ENCODE assay signal across 8 cellular contexts in the genomic region with DNA sequence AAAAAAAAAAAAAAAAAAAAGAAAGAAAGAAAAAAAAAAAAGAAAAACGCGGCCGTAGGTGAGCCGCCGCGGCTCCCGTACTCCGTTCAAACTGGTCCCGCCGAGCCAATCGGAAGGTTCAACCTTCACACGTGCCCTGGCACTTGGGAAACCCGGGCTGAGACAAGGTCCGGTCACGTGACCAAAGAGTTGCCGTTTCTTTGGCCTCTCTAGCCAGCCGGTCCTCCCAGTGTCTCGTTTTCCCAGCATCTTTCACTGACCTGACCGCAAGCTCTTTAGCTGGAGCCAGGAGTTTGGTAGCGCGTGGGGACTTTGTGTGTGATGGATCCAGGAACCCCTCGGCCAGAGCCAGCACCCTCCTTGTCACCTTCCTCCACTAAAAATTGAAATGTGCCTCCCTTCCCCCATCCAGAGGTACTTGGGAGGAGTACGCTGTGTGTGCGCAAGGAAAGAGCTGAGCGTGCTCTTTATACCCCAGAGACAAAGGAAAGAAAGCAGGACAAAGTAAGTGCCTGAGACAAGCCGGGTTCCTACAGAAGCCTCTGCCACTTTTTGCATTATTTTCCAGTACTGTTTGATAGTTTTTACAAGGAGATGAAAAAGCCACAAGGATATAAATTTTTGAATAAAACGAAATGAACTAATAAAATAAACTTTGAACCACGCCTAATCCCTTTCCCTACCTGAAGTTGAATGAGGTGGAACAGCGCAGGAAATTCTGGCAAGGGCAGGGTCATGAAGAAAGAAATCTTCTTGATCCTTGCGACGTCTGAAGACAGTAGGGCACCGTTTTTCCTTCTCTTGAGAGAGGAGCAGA. TPM values are rescaled to one million over a fixed set of nuclear protein-coding genes. Genes with fewer than 3 reads are reported as not detected.
DNase-seq lines count a peak whose midpoint lies in the region; ATAC-seq, FAIRE-seq and TF ChIP-seq lines count a peak whose summit lies in the region.

No MANE protein-coding gene starts in this region.

- FAIRE-seq in keratinocyte (lab: Jason Lieb, UNC): peak; percentile 89

- no peak for TF ChIP-seq CTCF in keratinocyte (optimal IDR thresholded peaks at IDR 0.05 in 1 of 3, IDR thresholded peaks at IDR 0.05 in 1 of 3, conservative IDR thresholded peaks at IDR 0.05 in 1 of 3; ENCODE audit: extremely low read depth in 1 of 3, insufficient read depth in 2 of 3, low read length in 3 of 3)

- H3K27me3 ChIP-seq in keratinocyte (ENCODE audit: control insufficient read depth, extremely low read depth, insufficient read depth, low read length): no peaks in the 10 kb centered on the region

- H3K4me3 ChIP-seq in keratinocyte (ENCODE audit: control insufficient read depth in 2 of 3, extremely low read depth in 1 of 3, insufficient read depth in 2 of 3, low read depth in 1 of 3, low read length in 3 of 3): peak overlapping the region; percentile 77 to 92 (median 90)

- peak; percentile 75 for ATAC-seq in GM19043 (IDR thresholded peaks at IDR 0.05; ENCODE audit: low read depth, unreplicated experiment)
- ATAC-seq in HG03354 (IDR thresholded peaks at IDR 0.05; ENCODE audit: poor library complexity, severe bottlenecking, unreplicated experiment): peak; percentile 79

- H3K36me3 ChIP-seq in keratinocyte (ENCODE audit: control insufficient read depth in 2 of 2, extremely low read depth in 1 of 2, insufficient read depth in 2 of 2, low read length in 2 of 2): peaks cover 5 to 11% of the 10 kb centered on the region in 2 experiments

- dilution Hi-C loops in keratinocyte (cut with MboI; ENCODE audit: extremely low pct_ligation_motif_present, low sequenced_read_pairs): no loop called here

- no peaks in the 10 kb centered on the region for H3K9me1 ChIP-seq in keratinocyte (ENCODE audit: control insufficient read depth, extremely low read depth, insufficient read depth, low read length)

- H3K9ac ChIP-seq in keratinocyte (ENCODE audit: control insufficient read depth, extremely low read depth, insufficient read depth, low read length): peak overlapping the region; percentile 90

- peak overlapping the region; percentile 84 for H3K4me2 ChIP-seq in keratinocyte (ENCODE audit: control insufficient read depth, extremely low read depth, insufficient read depth, low read depth, low read length)

- DNase-seq in AG08396 (ENCODE audit: low spot score): peak; percentile 99
- peak; percentile 97 for DNase-seq in NCI-H446 treated with DMSO at 0.1 percent for 48 hours (lab: John Stamatoyannopoulos, UW)
- peak; percentile 87 for DNase-seq in activated CD4-positive, CD25-positive, alpha-beta regulatory T cell treated with anti-CD3 and anti-CD28 coated beads, Interleukin-2, amount 50 U/mL, for 72 hours
- DNase-seq in cerebellar nuclear complex (lab: John Stamatoyannopoulos, UW): peak; percentile 40 to 84
- DNase-seq in keratinocyte (ENCODE audit: low read depth, low spot score): peak; percentile 88
- DNase-seq in stimulated activated CD4-positive, alpha-beta T cell treated with anti-CD3 and anti-CD28 coated beads, Interleukin-12 subunit alpha, Interleukin-12 subunit beta, amount 100 ng/mL, for 48 hours (ENCODE audit: low read depth in 2 of 3, low spot score in 1 of 3): peak; percentile 91 to 93 (median 91)

- peaks cover 6% of the 10 kb centered on the region for H4K20me1 ChIP-seq in keratinocyte (ENCODE audit: control insufficient read depth, extremely low read depth, insufficient read depth, low read length)

- peaks cover 55% of the 10 kb centered on the region for H3K79me2 ChIP-seq in keratinocyte (ENCODE audit: control insufficient read depth, insufficient read depth, low read length)

- peak overlapping the region; percentile 34 for H2AFZ ChIP-seq in keratinocyte (ENCODE audit: control insufficient read depth, low read length)

- peaks cover 24% of the 10 kb centered on the region for H3K4me1 ChIP-seq in keratinocyte (ENCODE audit: control insufficient read depth, extremely low read depth, insufficient read depth, low read length)

- peak overlapping the region; percentile 93 for H3K27ac ChIP-seq in keratinocyte (ENCODE audit: control insufficient read depth, insufficient read depth, low read length)

- no peaks in the 10 kb centered on the region for H3K9me3 ChIP-seq in keratinocyte (ENCODE audit: control insufficient read depth, low read depth, low read length)

RNA-seq across cellular contexts. Expression of a gene that starts 1.0 kb away (rescaled TPM):
- polyA plus RNA-seq in keratinocyte: 75.3 to 115 TPM (median 105 TPM) in 3 replicates
- 61.0 TPM for polyA plus RNA-seq in keratinocyte (2011; ENCODE audit: low read depth)
- 53.4 and 68.4 TPM in 2 replicates for polyA plus RNA-seq in keratinocyte (2011; cell fraction: cytosol; rRNA removed)
- polyA plus RNA-seq in keratinocyte (2011; cell fraction: nucleus; rRNA removed): 201 and 227 TPM in 2 replicates
- 34.5 and 56.6 TPM in 2 replicates for polyA plus RNA-seq in keratinocyte (2012; ENCODE audit: low replicate concordance)
- polyA minus RNA-seq in keratinocyte: 169 to 257 TPM (median 237 TPM) in 3 replicates
- polyA minus RNA-seq in keratinocyte (2011; cell fraction: cytosol; rRNA and poly(A)+ RNA removed): 162 TPM
- polyA minus RNA-seq in keratinocyte (2011; cell fraction: nucleus; rRNA and poly(A)+ RNA removed): 171 and 198 TPM in 2 replicates

RNA-seq across cellular contexts. Expression of a gene that starts 11.7 kb away (rescaled TPM):
- polyA plus RNA-seq in keratinocyte: 148 to 170 TPM (median 153 TPM) in 3 replicates
- polyA plus RNA-seq in keratinocyte (2011; ENCODE audit: low read depth): 42.6 TPM
- polyA plus RNA-seq in keratinocyte (2011; cell fraction: cytosol; rRNA removed): 100 and 139 TPM in 2 replicates
- 86.6 and 88.7 TPM in 2 replicates for polyA plus RNA-seq in keratinocyte (2011; cell fraction: nucleus; rRNA removed)
- polyA plus RNA-seq in keratinocyte (2012; ENCODE audit: low replicate concordance): 155 and 170 TPM in 2 replicates
- polyA minus RNA-seq in keratinocyte: 30.0 to 43.2 TPM (median 40.1 TPM) in 3 replicates
- 79.6 TPM for polyA minus RNA-seq in keratinocyte (2011; cell fraction: cytosol; rRNA and poly(A)+ RNA removed)
- polyA minus RNA-seq in keratinocyte (2011; cell fraction: nucleus; rRNA and poly(A)+ RNA removed): 13.7 and 19.7 TPM in 2 replicates

RNA-seq across cellular contexts. Expression of a gene that starts 14.5 kb away (rescaled TPM):
- 104 to 173 TPM (median 138 TPM) in 3 replicates for polyA plus RNA-seq in keratinocyte
- 97.0 TPM for polyA plus RNA-seq in keratinocyte (2011; ENCODE audit: low read depth)
- 126 and 161 TPM in 2 replicates for polyA plus RNA-seq in keratinocyte (2011; cell fraction: cytosol; rRNA removed)
- polyA plus RNA-seq in keratinocyte (2011; cell fraction: nucleus; rRNA removed): 82.8 and 101 TPM in 2 replicates
- 95.9 and 115 TPM in 2 replicates for polyA plus RNA-seq in keratinocyte (2012; ENCODE audit: low replicate concordance)
- 94.1 to 128 TPM (median 111 TPM) in 3 replicates for polyA minus RNA-seq in keratinocyte
- polyA minus RNA-seq in keratinocyte (2011; cell fraction: cytosol; rRNA and poly(A)+ RNA removed): 91.3 TPM
- polyA minus RNA-seq in keratinocyte (2011; cell fraction: nucleus; rRNA and poly(A)+ RNA removed): 26.4 and 27.1 TPM in 2 replicates

RNA-seq across cellular contexts. Expression of a gene that starts 26.3 kb away (rescaled TPM):
- 5.6 to 11.2 TPM (median 8.1 TPM) in 3 replicates for polyA plus RNA-seq in keratinocyte
- polyA plus RNA-seq in keratinocyte (2011; ENCODE audit: low read depth): 3.7 TPM
- polyA plus RNA-seq in keratinocyte (2011; cell fraction: cytosol; rRNA removed): 4.9 and 10.5 TPM in 2 replicates
- 16.7 and 22.8 TPM in 2 replicates for polyA plus RNA-seq in keratinocyte (2011; cell fraction: nucleus; rRNA removed)
- 6.5 and 10.3 TPM in 2 replicates for polyA plus RNA-seq in keratinocyte (2012; ENCODE audit: low replicate concordance)
- 5.6 to 8.8 TPM (median 7.5 TPM) in 3 replicates for polyA minus RNA-seq in keratinocyte
- 9.8 TPM for polyA minus RNA-seq in keratinocyte (2011; cell fraction: cytosol; rRNA and poly(A)+ RNA removed)
- polyA minus RNA-seq in keratinocyte (2011; cell fraction: nucleus; rRNA and poly(A)+ RNA removed): 6.6 and 8.0 TPM in 2 replicates

RNA-seq across cellular contexts. Expression of a gene that starts 28.8 kb away (rescaled TPM):
- 0.03 TPM in 1 of 3 replicates, not detected in the others for polyA plus RNA-seq in keratinocyte
- polyA plus RNA-seq in keratinocyte (2011; ENCODE audit: low read depth): 0.19 TPM
- polyA plus RNA-seq in keratinocyte (2011; cell fraction: cytosol; rRNA removed): not detected in 2 replicates
- polyA plus RNA-seq in keratinocyte (2011; cell fraction: nucleus; rRNA removed): 0.20 TPM in 1 of 2 replicates, not detected in the other
- polyA plus RNA-seq in keratinocyte (2012; ENCODE audit: low replicate concordance): 0.32 TPM in 1 of 2 replicates, not detected in the other
- not detected in 3 replicates for polyA minus RNA-seq in keratinocyte
- polyA minus RNA-seq in keratinocyte (2011; cell fraction: cytosol; rRNA and poly(A)+ RNA removed): not detected
- polyA minus RNA-seq in keratinocyte (2011; cell fraction: nucleus; rRNA and poly(A)+ RNA removed): not detected in 2 replicates

Comparison
In these comparisons a context has a peak if more than half of its experiments do, and no peak if none do; other contexts are left out.
1. Peak in every context shown above with its lines: DNase-seq, ATAC-seq, H3K4me3 ChIP-seq and H3K27ac ChIP-seq.